In genomic region chr15:51878446-51879386, GRCh38 we compare ENCODE assay signal across 1 cellular context.
TF ChIP-seq lines count a peak whose summit lies in the region.

No MANE protein-coding gene starts in this region.

TF ChIP-seq in SK-N-SH, 30 proteins besides CTCF, POLR2A, EP300 and RAD21 (continued from another document):
- TF ChIP-seq FOSL2 (IDR thresholded peaks at IDR 0.05; ENCODE audit: borderline replicate concordance, low read depth) (peak; percentile 22; the same call in 1 of the 2 replicates), JUND (IDR thresholded peaks at IDR 0.05) (peak; percentile 34), MXI1 (IDR thresholded peaks at IDR 0.05; ENCODE audit: low read depth, low read length) (no peak), SIN3A (IDR thresholded peaks at IDR 0.05; ENCODE audit: borderline replicate concordance, low read depth, low read length) (no peak), NFIC (IDR thresholded peaks at IDR 0.05; ENCODE audit: borderline replicate concordance) (peak; percentile 84), FOXM1 (IDR thresholded peaks at IDR 0.05; ENCODE audit: low read depth) (no peak), SMC3 (IDR thresholded peaks at IDR 0.05; ENCODE audit: low read depth, low read length) (no peak), TEAD4 (IDR thresholded peaks at IDR 0.05; ENCODE audit: borderline replicate concordance, insufficient read depth) (peak; percentile 29; the same call in 1 of the 2 replicates), MEF2A (IDR thresholded peaks at IDR 0.05; ENCODE audit: borderline replicate concordance, low read depth) (no peak), RXRA (IDR thresholded peaks at IDR 0.05; ENCODE audit: borderline replicate concordance, low read depth) (no peak), PBX3 (IDR thresholded peaks at IDR 0.05) (peak; percentile 25), CHD2 (IDR thresholded peaks at IDR 0.05; ENCODE audit: low read length, partially characterized antibody) (no peak), USF2 (IDR thresholded peaks at IDR 0.05; ENCODE audit: borderline replicate concordance, low read depth, low read length) (no peak), TCF12 (IDR thresholded peaks at IDR 0.05) (peak; percentile 71), GATA2 (CRISPR knock-in tag; IDR thresholded peaks at IDR 0.05) (no peak), RFX5 (IDR thresholded peaks at IDR 0.05; ENCODE audit: low read length) (no peak), NRF1 (IDR thresholded peaks at IDR 0.05; ENCODE audit: low read depth, low read length) (no peak), ELF1 (IDR thresholded peaks at IDR 0.05) (no peak), YY1 (IDR thresholded peaks at IDR 0.05; ENCODE audit: low read depth) (no peak)
